ENCODE assay signal across 6 cellular contexts in genomic region chr7:151038951-151039849, GRCh38. TPM values are rescaled to one million over a fixed set of nuclear protein-coding genes. Genes with fewer than 3 reads are reported as not detected.
DNase-seq lines count a peak whose midpoint lies in the region; ATAC-seq lines count a peak whose summit lies in the region.

No MANE protein-coding gene starts in this region.

- peaks cover 17% of the 10 kb centered on the region for H3K4me1 Mint-ChIP-seq in activated CD4-positive, alpha-beta T cell treated with anti-CD3 and anti-CD28 coated beads, Interleukin-2, amount 10 ng/mL, durations not matched to agents 24 days and 14 days

- peak overlapping the region; percentile 92 for H3K27ac Mint-ChIP-seq in activated CD4-positive, alpha-beta T cell treated with anti-CD3 and anti-CD28 coated beads, Interleukin-2, amount 10 ng/mL, durations not matched to agents 24 days and 14 days

- H3K9me3 Mint-ChIP-seq in activated CD4-positive, alpha-beta T cell treated with anti-CD3 and anti-CD28 coated beads, Interleukin-2, amount 10 ng/mL, durations not matched to agents 24 days and 14 days, result no peaks in the 10 kb centered on the region

- ATAC-seq in Right ventricle myocardium inferior (no peak), HG02623 (IDR thresholded peaks at IDR 0.05; ENCODE audit: unreplicated experiment) (no peak)

- H3K4me3 Mint-ChIP-seq in activated CD4-positive, alpha-beta T cell treated with anti-CD3 and anti-CD28 coated beads, Interleukin-2, amount 10 ng/mL, durations not matched to agents 24 days and 14 days, result peak overlapping the region; percentile 56

- H3K27me3 Mint-ChIP-seq in activated CD4-positive, alpha-beta T cell treated with anti-CD3 and anti-CD28 coated beads, Interleukin-2, amount 10 ng/mL, durations not matched to agents 24 days and 14 days, result no peaks in the 10 kb centered on the region

- intact Hi-C loops in activated CD4-positive, alpha-beta T cell treated with anti-CD3 and anti-CD28 coated beads, Interleukin-2, amount 10 ng/mL, durations not matched to agents 24 days and 14 days (cut with micrococcal nuclease), result loop anchor here (1.0 kb wide), 1 partner anchor 19 kb away; no protein-coding TSS in a partner anchor
- intact Hi-C loops in Right ventricle myocardium inferior (cut with DNase I), result no loop called here

- peak; percentile 25 for DNase-seq in NCI-H748 (lab: John Stamatoyannopoulos, UW; ENCODE audit: unreplicated experiment)
- DNase-seq in NCI-H748 treated with DMSO at 0.1 percent for 48 hours (lab: John Stamatoyannopoulos, UW), result no peak
- peak; percentile 76 for DNase-seq in activated CD4-positive, alpha-beta T cell treated with anti-CD3 and anti-CD28 coated beads, Interleukin-2, amount 10 ng/mL, durations not matched to agents 24 days and 14 days
- peak; percentile 74 for DNase-seq in Right ventricle myocardium inferior (ENCODE audit: missing footprints)
- peak; percentile 60 to 81 (median 65) for DNase-seq in stimulated activated CD4-positive, alpha-beta T cell treated with anti-CD3 and anti-CD28 coated beads, TNF-alpha, amount 100 ng/mL, for 48 hours (ENCODE audit: low read depth in 3 of 3)

- peaks cover 10% of the 10 kb centered on the region for H3K36me3 Mint-ChIP-seq in activated CD4-positive, alpha-beta T cell treated with anti-CD3 and anti-CD28 coated beads, Interleukin-2, amount 10 ng/mL, durations not matched to agents 24 days and 14 days (ENCODE audit: low read depth)

RNA-seq across cellular contexts. Expression of gene ASIC3, which starts 9.1 kb away (rescaled TPM):
- 3.5 and 4.0 TPM in 2 replicates for total RNA-seq in activated CD4-positive, alpha-beta T cell treated with anti-CD3 and anti-CD28 coated beads, Interleukin-2, amount 10 ng/mL, durations not matched to agents 24 days and 14 days
- 5.5 TPM for total RNA-seq in Right ventricle myocardium inferior

RNA-seq across cellular contexts. Expression of gene ABCB8, which starts 10.9 kb away (rescaled TPM):
- total RNA-seq in activated CD4-positive, alpha-beta T cell treated with anti-CD3 and anti-CD28 coated beads, Interleukin-2, amount 10 ng/mL, durations not matched to agents 24 days and 14 days, result 56.4 and 57.4 TPM in 2 replicates
- 24.5 TPM for total RNA-seq in Right ventricle myocardium inferior

RNA-seq across cellular contexts. Expression of gene ATG9B, which starts 14.9 kb away (rescaled TPM):
- total RNA-seq in activated CD4-positive, alpha-beta T cell treated with anti-CD3 and anti-CD28 coated beads, Interleukin-2, amount 10 ng/mL, durations not matched to agents 24 days and 14 days, result 7.3 and 7.5 TPM in 2 replicates
- not detected for total RNA-seq in Right ventricle myocardium inferior

RNA-seq across cellular contexts. Expression of gene CDK5, which starts 18.5 kb away (rescaled TPM):
- 26.5 and 26.8 TPM in 2 replicates for total RNA-seq in activated CD4-positive, alpha-beta T cell treated with anti-CD3 and anti-CD28 coated beads, Interleukin-2, amount 10 ng/mL, durations not matched to agents 24 days and 14 days
- 6.7 TPM for total RNA-seq in Right ventricle myocardium inferior

RNA-seq across cellular contexts. Expression of gene SLC4A2, which starts 20.2 kb away (rescaled TPM):
- 115 and 127 TPM in 2 replicates for total RNA-seq in activated CD4-positive, alpha-beta T cell treated with anti-CD3 and anti-CD28 coated beads, Interleukin-2, amount 10 ng/mL, durations not matched to agents 24 days and 14 days
- total RNA-seq in Right ventricle myocardium inferior, result 61.2 TPM
